23 cellular contexts compared by ENCODE assay signal in the genomic region with DNA sequence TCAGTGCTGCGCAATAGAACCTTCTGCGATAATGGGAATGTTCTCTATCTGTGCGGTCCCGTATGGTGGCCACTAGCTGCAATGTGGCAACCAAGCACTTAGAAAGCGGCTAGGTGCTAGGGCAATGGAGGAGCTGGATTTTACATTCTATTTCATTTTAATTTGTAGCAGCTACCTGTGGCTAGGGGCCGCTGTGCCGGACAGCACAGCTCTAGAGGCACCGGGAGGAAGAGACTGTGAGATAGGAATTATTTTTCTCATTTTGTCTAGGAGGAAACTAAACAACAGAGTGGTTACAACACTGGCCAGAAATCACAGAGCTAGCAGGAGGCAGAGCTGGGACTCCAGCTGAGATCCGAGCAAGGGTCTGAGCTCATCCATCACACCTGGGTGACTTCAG.
DNase-seq lines count a peak whose midpoint lies in the region; ATAC-seq and TF ChIP-seq lines count a peak whose summit lies in the region.
"Had no signal": no experiment of that assay in that cellular context is flagged by ENCODE, and none has a peak within 500 bp of the region (broad histone marks: within the 10 kb centered on the region; RNA-seq: fewer than 3 reads in every experiment).

No MANE protein-coding gene starts in this region.

- H3K36me3 ChIP-seq in WERI-Rb-1 (peaks cover 50% of the 10 kb centered on the region), neural cell (ENCODE audit: insufficient read depth, low read length) (peaks cover 5% of the 10 kb centered on the region)

- H3K9me2 ChIP-seq in neural cell (ENCODE audit: insufficient read depth, low read length), result no peaks in the 10 kb centered on the region

- TF ChIP-seq EP300 in neural cell (conservative IDR thresholded peaks at IDR 0.05; ENCODE audit: poor library complexity, severe bottlenecking), result no peak

- no peak overlapping the region for H3K4me3 Mint-ChIP-seq in brain
- H3K4me3 Mint-ChIP-seq: CD4-positive, CD25-positive, alpha-beta regulatory T cell; CD8-positive, alpha-beta memory T cell; GM23338; HFFc6 had no signal

- H3K4me2 ChIP-seq in neural cell (ENCODE audit: low read length), result no peak overlapping the region
- H3K4me2 ChIP-seq: GM23338 had no signal

- peak overlapping the region in 3 of 5 experiments; percentile 51 to 94 (median 76) for H3K27ac Mint-ChIP-seq in brain
- H3K27ac Mint-ChIP-seq: CD8-positive, alpha-beta memory T cell; GM23338; HFFc6 had no signal

- ATAC-seq in GM21619 (IDR thresholded peaks at IDR 0.05; ENCODE audit: unreplicated experiment), result no peak
- ATAC-seq: GM12878, GM23338 had no signal

- peaks cover 67% of the 10 kb centered on the region for H3K36me3 Mint-ChIP-seq in brain
- H3K36me3 Mint-ChIP-seq: CD4-positive, CD25-positive, alpha-beta regulatory T cell had no signal

- H3F3A ChIP-seq in neural cell (ENCODE audit: insufficient read depth, low read length, poor library complexity, severe bottlenecking), result no peaks in the 10 kb centered on the region

- H3K4me3 ChIP-seq in WERI-Rb-1 (ENCODE audit: low read depth, low read length) (no peak overlapping the region), neural cell (ENCODE audit: low read length) (no peak overlapping the region), retinal pigment epithelial cell (ENCODE audit: low read length) (no peak overlapping the region)
- H3K4me3 ChIP-seq: GM12878, GM23338 had no signal

- TF ChIP-seq CTCF in WERI-Rb-1 (IDR thresholded peaks at IDR 0.05; ENCODE audit: low read depth, low read length) (no peak), brain (conservative IDR thresholded peaks at IDR 0.05) (no peak), neural cell (IDR thresholded peaks at IDR 0.05; ENCODE audit: poor library complexity, severe bottlenecking) (no peak), retinal pigment epithelial cell (conservative IDR thresholded peaks at IDR 0.05; ENCODE audit: low read depth, low read length) (peak; percentile 12)

- H3K9me3 Mint-ChIP-seq in brain, result no peaks in the 10 kb centered on the region
- H3K9me3 Mint-ChIP-seq: CD8-positive, alpha-beta memory T cell; GM23338; HFFc6 had no signal

- TF ChIP-seq RAD21 in neural cell (conservative IDR thresholded peaks at IDR 0.05), result no peak

- H3K79me2 ChIP-seq in neural cell (replicated peaks; ENCODE audit: insufficient read depth, low read length), result no peaks in the 10 kb centered on the region

- no peaks in the 10 kb centered on the region for H3K27me3 Mint-ChIP-seq in brain

- H2AFZ ChIP-seq in neural cell (ENCODE audit: low read depth, low read length), result no peak overlapping the region
- H2AFZ ChIP-seq: GM23338 had no signal

- no peak for DNase-seq in WERI-Rb-1
- no peak for DNase-seq in retinal pigment epithelial cell (ENCODE audit: low read depth)
- no peak for DNase-seq in stimulated activated CD4-positive, alpha-beta T cell treated with anti-CD3 and anti-CD28 coated beads, Interleukin-4, amount 100 ng/mL, for 1 hour
- no peak for DNase-seq in cortex of kidney (lab: John Stamatoyannopoulos, UW)
- no peak for DNase-seq in cerebellum (ENCODE audit: low spot score)
- DNase-seq: ACHN; BE2C; C1 segment of cervical spinal cord; CD4-positive, CD25-positive, alpha-beta regulatory T cell; CD8-positive, alpha-beta memory T cell; COR-L47; DMS 273 treated with DMSO at 0.1 percent for 48 hours; DMS53; DND-41; EL; HCEC 1CT; HFFc6 had no signal

- no peaks in the 10 kb centered on the region for H4K20me1 ChIP-seq in neural cell (ENCODE audit: insufficient read depth)

- H3K27me3 ChIP-seq in WERI-Rb-1 (ENCODE audit: insufficient read depth, low read depth, severe bottlenecking), result no peaks in the 10 kb centered on the region
- no peaks in the 10 kb centered on the region for H3K27me3 ChIP-seq in neural cell (ENCODE audit: insufficient read depth, low read depth, low read length)
- H3K27me3 ChIP-seq: BE2C had no signal

- peak overlapping the region; percentile 37 for H3K9ac ChIP-seq in neural cell (ENCODE audit: low read length)

- peak overlapping the region; percentile 45 for H3K27ac ChIP-seq in WERI-Rb-1
- peak overlapping the region; percentile 50 for H3K27ac ChIP-seq in neural cell (ENCODE audit: low read length)
- H3K27ac ChIP-seq: HL-60 had no signal

- peaks cover 77% of the 10 kb centered on the region for H3K4me1 Mint-ChIP-seq in brain
- H3K4me1 Mint-ChIP-seq: CD8-positive, alpha-beta memory T cell had no signal

- no peaks in the 10 kb centered on the region for H3K9me3 ChIP-seq in WERI-Rb-1 (ENCODE audit: severe bottlenecking)
- H3K9me3 ChIP-seq in neural cell (ENCODE audit: low read length), result no peaks in the 10 kb centered on the region
- H3K9me3 ChIP-seq: BE2C had no signal

TF ChIP-seq in neural cell, 6 proteins besides CTCF, POLR2A, EP300 and RAD21:
- TF ChIP-seq, protein P1, sequence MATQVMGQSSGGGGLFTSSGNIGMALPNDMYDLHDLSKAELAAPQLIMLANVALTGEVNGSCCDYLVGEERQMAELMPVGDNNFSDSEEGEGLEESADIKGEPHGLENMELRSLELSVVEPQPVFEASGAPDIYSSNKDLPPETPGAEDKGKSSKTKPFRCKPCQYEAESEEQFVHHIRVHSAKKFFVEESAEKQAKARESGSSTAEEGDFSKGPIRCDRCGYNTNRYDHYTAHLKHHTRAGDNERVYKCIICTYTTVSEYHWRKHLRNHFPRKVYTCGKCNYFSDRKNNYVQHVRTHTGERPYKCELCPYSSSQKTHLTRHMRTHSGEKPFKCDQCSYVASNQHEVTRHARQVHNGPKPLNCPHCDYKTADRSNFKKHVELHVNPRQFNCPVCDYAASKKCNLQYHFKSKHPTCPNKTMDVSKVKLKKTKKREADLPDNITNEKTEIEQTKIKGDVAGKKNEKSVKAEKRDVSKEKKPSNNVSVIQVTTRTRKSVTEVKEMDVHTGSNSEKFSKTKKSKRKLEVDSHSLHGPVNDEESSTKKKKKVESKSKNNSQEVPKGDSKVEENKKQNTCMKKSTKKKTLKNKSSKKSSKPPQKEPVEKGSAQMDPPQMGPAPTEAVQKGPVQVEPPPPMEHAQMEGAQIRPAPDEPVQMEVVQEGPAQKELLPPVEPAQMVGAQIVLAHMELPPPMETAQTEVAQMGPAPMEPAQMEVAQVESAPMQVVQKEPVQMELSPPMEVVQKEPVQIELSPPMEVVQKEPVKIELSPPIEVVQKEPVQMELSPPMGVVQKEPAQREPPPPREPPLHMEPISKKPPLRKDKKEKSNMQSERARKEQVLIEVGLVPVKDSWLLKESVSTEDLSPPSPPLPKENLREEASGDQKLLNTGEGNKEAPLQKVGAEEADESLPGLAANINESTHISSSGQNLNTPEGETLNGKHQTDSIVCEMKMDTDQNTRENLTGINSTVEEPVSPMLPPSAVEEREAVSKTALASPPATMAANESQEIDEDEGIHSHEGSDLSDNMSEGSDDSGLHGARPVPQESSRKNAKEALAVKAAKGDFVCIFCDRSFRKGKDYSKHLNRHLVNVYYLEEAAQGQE (IDR thresholded peaks at IDR 0.05; ENCODE audit: borderline replicate concordance), result no peak
- no peak for TF ChIP-seq MXI1 (conservative IDR thresholded peaks at IDR 0.05; ENCODE audit: poor library complexity, severe bottlenecking)
- TF ChIP-seq EZH2 (IDR thresholded peaks at IDR 0.05; ENCODE audit: borderline replicate concordance, insufficient read depth, low read length, poor library complexity, severe bottlenecking), result no peak
- no peak for TF ChIP-seq POLR2AphosphoS5 (IDR thresholded peaks at IDR 0.05)
- TF ChIP-seq SMC3 (conservative IDR thresholded peaks at IDR 0.05; ENCODE audit: poor library complexity), result no peak
- no peak for TF ChIP-seq TAF1 (IDR thresholded peaks at IDR 0.05; ENCODE audit: low read depth)
